Comparison of ENCODE assay signal across 11 cellular contexts in the genomic region with DNA sequence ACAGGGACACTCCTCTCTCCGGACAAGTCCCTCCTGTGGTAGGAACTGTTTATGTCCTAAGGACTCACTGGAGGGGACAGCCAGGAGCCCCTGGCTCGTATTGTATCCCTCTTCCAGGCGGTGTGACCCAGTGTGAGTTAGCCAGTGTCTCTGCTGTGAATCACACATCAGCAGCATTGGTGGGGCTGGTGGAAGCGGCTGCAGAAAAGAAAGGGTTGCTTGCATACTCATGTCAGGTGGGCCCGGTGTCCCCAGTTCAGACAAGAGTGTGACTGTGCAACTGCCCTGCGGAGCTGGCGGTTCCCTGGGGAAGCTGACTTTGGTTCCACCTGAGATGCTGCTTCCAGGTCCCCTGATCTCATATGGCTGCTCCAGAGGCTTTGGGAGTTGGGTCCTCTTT.
DNase-seq lines count a peak whose midpoint lies in the region; ATAC-seq and TF ChIP-seq lines count a peak whose summit lies in the region.
"Had no signal": no experiment of that assay in that cellular context is flagged by ENCODE, and none has a peak within 500 bp of the region (broad histone marks: within the 10 kb centered on the region; RNA-seq: fewer than 3 reads in every experiment).

No MANE protein-coding gene starts in this region.

- intact Hi-C loops in body of pancreas (cut with DNase I) = no loop called here

- no peak for TF ChIP-seq CTCF in body of pancreas (IDR thresholded peaks at IDR 0.05)

- peak in 3 of 4 donors; percentile 49 to 61 (median 56) for DNase-seq in body of pancreas
- peak in 6 of 49 donors; percentile 14 to 37 (median 28) for DNase-seq in substantia nigra (lab: John Stamatoyannopoulos, UW)
- no peak for DNase-seq in NCI-H510A treated with DMSO at 0.1 percent for 48 hours (lab: John Stamatoyannopoulos, UW)
- DNase-seq in NCI-H82 (lab: John Stamatoyannopoulos, UW) = no peak
- no peak for DNase-seq in NCI-H526 (lab: John Stamatoyannopoulos, UW)
- DNase-seq in GOT3 (lab: John Stamatoyannopoulos, UW) = no peak
- DNase-seq: foreskin melanocyte; NCI-H748 treated with DMSO at 0.1 percent for 48 hours; stimulated activated CD4-positive, alpha-beta T cell treated with anti-CD3 and anti-CD28 coated beads, Interleukin-2, amount 100 ng/mL, for 48 hours had no signal

- peaks cover 22 to 37% (median 25%) of the 10 kb centered on the region in 3 donors for H3K4me1 Mint-ChIP-seq in IgD-negative memory B cell

- H3K27ac ChIP-seq in body of pancreas = peak overlapping the region; percentile 90 to 99 (median 95)
- H3K27ac ChIP-seq in muscle layer of colon (ENCODE audit: low read depth, low read length) = peak overlapping the region; percentile 98
- peak overlapping the region; percentile 99 for H3K27ac ChIP-seq in substantia nigra (ENCODE audit: low read depth, low read length, poor library complexity, severe bottlenecking)

- peak overlapping the region; percentile 9 for H3K9ac ChIP-seq in muscle layer of colon (ENCODE audit: low read length)

- H3K36me3 ChIP-seq in body of pancreas (replicated peaks in 1 of 2; ENCODE audit: insufficient read depth in 1 of 2, low read depth in 2 of 2) (no peaks in the 10 kb centered on the region), muscle layer of colon (ENCODE audit: insufficient read depth, low read length) (peaks cover 27% of the 10 kb centered on the region)

- H3K4me1 ChIP-seq in body of pancreas (peaks cover 96% of the 10 kb centered on the region), muscle layer of colon (ENCODE audit: insufficient read depth, low read length) (peaks cover 85% of the 10 kb centered on the region)

- no peaks in the 10 kb centered on the region for H3K9me3 ChIP-seq in body of pancreas
- H3K9me3 ChIP-seq in muscle layer of colon (ENCODE audit: low read length) = no peaks in the 10 kb centered on the region

- TF ChIP-seq POLR2A in body of pancreas (IDR thresholded peaks at IDR 0.05) = no peak

- H3K36me3 Mint-ChIP-seq in IgD-negative memory B cell = no peaks in the 10 kb centered on the region

- H3K27me3 Mint-ChIP-seq in IgD-negative memory B cell = no peaks in the 10 kb centered on the region

- 95 to 97% methylated on average over 6 to 7 of the region's 7 CpGs for WGBS in body of pancreas, 2 donors

- ATAC-seq in body of pancreas = no peak

- no peak overlapping the region for H3K4me3 ChIP-seq in body of pancreas
- H3K4me3 ChIP-seq in muscle layer of colon (ENCODE audit: low read depth in 1 of 2, low read length in 2 of 2) = no peak overlapping the region

- H3K27me3 ChIP-seq in body of pancreas (no peaks in the 10 kb centered on the region), muscle layer of colon (ENCODE audit: control insufficient read depth in 1 of 2, insufficient read depth in 2 of 2, low read length in 2 of 2) (no peaks in the 10 kb centered on the region)

- H3K4me3 Mint-ChIP-seq in IgD-negative memory B cell = peak overlapping the region in 2 of 4 donors; percentile 55 to 92

- H3K27ac Mint-ChIP-seq in IgD-negative memory B cell = peak overlapping the region; percentile 46 to 98 (median 89)

- peaks cover 0 to 1% (median 0%) of the 10 kb centered on the region in 3 donors for H3K9me3 Mint-ChIP-seq in IgD-negative memory B cell

Comparison
In these comparisons a context has a peak if more than half of its experiments do, and no peak if none do; other contexts are left out.
1. DNase-seq: peak in body of pancreas (3 of 4); none in NCI-H510A treated with DMSO at 0.1 percent for 48 hours (single experiment), NCI-H82 (single experiment), NCI-H526 (0 of 2) and GOT3 (single experiment).
2. Peak in every context shown above with its lines, with median percentiles within 50 percentile points of each other: H3K27ac ChIP-seq.